In genomic region chr1:165039996-165040395, GRCh38 we compare ENCODE assay signal across 8 cellular contexts.
"Had no signal": no experiment of that assay in that cellular context is flagged by ENCODE, and none has a peak within 500 bp of the region (broad histone marks: within the 10 kb centered on the region; RNA-seq: fewer than 3 reads in every experiment).

No MANE protein-coding gene starts in this region.

- H3K4me2 ChIP-seq: GM23338 had no signal

- H3K4me3 Mint-ChIP-seq: GM23338, H9, HFFc6 had no signal

- H3K27ac ChIP-seq: GM23248 had no signal

- H2AFZ ChIP-seq: GM23248, GM23338 had no signal

- ATAC-seq: GM23338, HCT116 had no signal

- H3K9me3 Mint-ChIP-seq: GM23338, H9, HFFc6 had no signal

- H3K27ac Mint-ChIP-seq: GM23338, H9, HFFc6 had no signal

- DNase-seq: GM23248, GOT3, H7, H9, HCEC 1CT, HFFc6 had no signal

- H3K4me3 ChIP-seq: GM23248, GM23338 had no signal

- H3K9ac ChIP-seq: GM23248 had no signal
